Comparison of ENCODE assay signal across 9 cellular contexts in genomic region chr15:54803139-54803808, GRCh38.
DNase-seq lines count a peak whose midpoint lies in the region; ATAC-seq and TF ChIP-seq lines count a peak whose summit lies in the region.
"Had no signal": no experiment of that assay in that cellular context is flagged by ENCODE, and none has a peak within 500 bp of the region (broad histone marks: within the 10 kb centered on the region; RNA-seq: fewer than 3 reads in every experiment).

No MANE protein-coding gene starts in this region.

- no peaks in the 10 kb centered on the region for H3K36me3 ChIP-seq in upper lobe of right lung
- H3K36me3 ChIP-seq: neutrophil had no signal

- H3K27ac ChIP-seq in upper lobe of right lung: no peak overlapping the region
- H3K27ac ChIP-seq: neutrophil had no signal

- H3K9me3 ChIP-seq in T-helper 17 cell (ENCODE audit: control insufficient read depth, low read length, poor library complexity, severe bottlenecking) (no peaks in the 10 kb centered on the region), upper lobe of right lung (no peaks in the 10 kb centered on the region)
- H3K9me3 ChIP-seq: neutrophil had no signal

- TF ChIP-seq CTCF in upper lobe of right lung (IDR thresholded peaks at IDR 0.05): no peak

- intact Hi-C loops in upper lobe of right lung (cut with DNase I): no loop called here

- H3K4me3 ChIP-seq in upper lobe of right lung: no peak overlapping the region

- H3K27me3 Mint-ChIP-seq in activated T-cell treated with anti-CD3 and anti-CD28 coated beads, Interleukin-2, amount 50 U/mL, for 4 hours (ENCODE audit: low read depth): peaks cover 4% of the 10 kb centered on the region
- no peaks in the 10 kb centered on the region for H3K27me3 Mint-ChIP-seq in activated T-cell treated with anti-CD3 and anti-CD28 coated beads, Interleukin-2, amount 50 U/mL, for 72 hours (ENCODE audit: low read depth)
- H3K27me3 Mint-ChIP-seq in T-helper 17 cell: no peaks in the 10 kb centered on the region

- no peaks in the 10 kb centered on the region for H3K27me3 ChIP-seq in upper lobe of right lung
- H3K27me3 ChIP-seq: neutrophil had no signal

- no peaks in the 10 kb centered on the region for H3K9me3 Mint-ChIP-seq in activated T-cell treated with anti-CD3 and anti-CD28 coated beads, Interleukin-2, amount 50 U/mL, for 4 hours
- H3K9me3 Mint-ChIP-seq in activated T-cell treated with anti-CD3 and anti-CD28 coated beads, Interleukin-2, amount 50 U/mL, for 72 hours: no peaks in the 10 kb centered on the region

- H3K4me3 Mint-ChIP-seq in activated T-cell treated with anti-CD3 and anti-CD28 coated beads, Interleukin-2, amount 50 U/mL, for 4 hours: no peak overlapping the region
- no peak overlapping the region for H3K4me3 Mint-ChIP-seq in activated T-cell treated with anti-CD3 and anti-CD28 coated beads, Interleukin-2, amount 50 U/mL, for 72 hours
- H3K4me3 Mint-ChIP-seq in T-helper 17 cell: no peak overlapping the region

- no peaks in the 10 kb centered on the region for H3K4me1 ChIP-seq in upper lobe of right lung

- no peaks in the 10 kb centered on the region for H3K4me1 Mint-ChIP-seq in activated T-cell treated with anti-CD3 and anti-CD28 coated beads, Interleukin-2, amount 50 U/mL, for 4 hours (ENCODE audit: low read depth)
- no peaks in the 10 kb centered on the region for H3K4me1 Mint-ChIP-seq in activated T-cell treated with anti-CD3 and anti-CD28 coated beads, Interleukin-2, amount 50 U/mL, for 72 hours (ENCODE audit: low read depth)
- H3K4me1 Mint-ChIP-seq in T-helper 17 cell: no peaks in the 10 kb centered on the region

- ATAC-seq in activated T-cell treated with anti-CD3 and anti-CD28 coated beads, Interleukin-2, amount 50 U/mL, for 4 hours: peak; percentile 65 to 80
- ATAC-seq in activated T-cell treated with anti-CD3 and anti-CD28 coated beads, Interleukin-2, amount 50 U/mL, for 72 hours (replicated peaks in 1 of 2): no peak
- ATAC-seq in HG03521 (IDR thresholded peaks at IDR 0.05; ENCODE audit: unreplicated experiment): peak; percentile 72
- peak; percentile 37 for ATAC-seq in T-helper 17 cell
- ATAC-seq in upper lobe of right lung: peak; percentile 62

- H3K36me3 Mint-ChIP-seq in activated T-cell treated with anti-CD3 and anti-CD28 coated beads, Interleukin-2, amount 50 U/mL, for 4 hours (ENCODE audit: insufficient read depth): no peaks in the 10 kb centered on the region
- H3K36me3 Mint-ChIP-seq in activated T-cell treated with anti-CD3 and anti-CD28 coated beads, Interleukin-2, amount 50 U/mL, for 72 hours (ENCODE audit: insufficient read depth in 2 of 2): no peaks in the 10 kb centered on the region
- no peaks in the 10 kb centered on the region for H3K36me3 Mint-ChIP-seq in T-helper 17 cell (ENCODE audit: low read depth)

- no peak overlapping the region for H3K27ac Mint-ChIP-seq in activated T-cell treated with anti-CD3 and anti-CD28 coated beads, Interleukin-2, amount 50 U/mL, for 72 hours
- H3K27ac Mint-ChIP-seq in T-helper 17 cell: no peak overlapping the region

- DNase-seq in activated T-cell treated with anti-CD3 and anti-CD28 coated beads, Interleukin-2, amount 50 U/mL, for 4 hours: no peak
- no peak for DNase-seq in activated T-cell treated with anti-CD3 and anti-CD28 coated beads, Interleukin-2, amount 50 U/mL, for 72 hours
- DNase-seq in T-helper 17 cell (no peak), upper lobe of right lung (no peak), SW 1271 (lab: John Stamatoyannopoulos, UW) (no peak), SK-N-DZ (ENCODE audit: low spot score) (no peak)
- no peak for DNase-seq in stimulated activated CD8-positive, alpha-beta memory T cell treated with anti-CD3 and anti-CD28 coated beads, Interleukin-4, amount 100 ng/mL, for 48 hours

Comparison
In these comparisons a context has a peak if more than half of its experiments do, and no peak if none do; other contexts are left out.
1. ATAC-seq: peak in activated T-cell treated with anti-CD3 and anti-CD28 coated beads, Interleukin-2, amount 50 U/mL, for 4 hours (2 of 2), HG03521 (single experiment), T-helper 17 cell (single experiment) and upper lobe of right lung (single experiment); none in activated T-cell treated with anti-CD3 and anti-CD28 coated beads, Interleukin-2, amount 50 U/mL, for 72 hours (0 of 2).